8 cellular contexts compared by ENCODE assay signal in the genomic region with DNA sequence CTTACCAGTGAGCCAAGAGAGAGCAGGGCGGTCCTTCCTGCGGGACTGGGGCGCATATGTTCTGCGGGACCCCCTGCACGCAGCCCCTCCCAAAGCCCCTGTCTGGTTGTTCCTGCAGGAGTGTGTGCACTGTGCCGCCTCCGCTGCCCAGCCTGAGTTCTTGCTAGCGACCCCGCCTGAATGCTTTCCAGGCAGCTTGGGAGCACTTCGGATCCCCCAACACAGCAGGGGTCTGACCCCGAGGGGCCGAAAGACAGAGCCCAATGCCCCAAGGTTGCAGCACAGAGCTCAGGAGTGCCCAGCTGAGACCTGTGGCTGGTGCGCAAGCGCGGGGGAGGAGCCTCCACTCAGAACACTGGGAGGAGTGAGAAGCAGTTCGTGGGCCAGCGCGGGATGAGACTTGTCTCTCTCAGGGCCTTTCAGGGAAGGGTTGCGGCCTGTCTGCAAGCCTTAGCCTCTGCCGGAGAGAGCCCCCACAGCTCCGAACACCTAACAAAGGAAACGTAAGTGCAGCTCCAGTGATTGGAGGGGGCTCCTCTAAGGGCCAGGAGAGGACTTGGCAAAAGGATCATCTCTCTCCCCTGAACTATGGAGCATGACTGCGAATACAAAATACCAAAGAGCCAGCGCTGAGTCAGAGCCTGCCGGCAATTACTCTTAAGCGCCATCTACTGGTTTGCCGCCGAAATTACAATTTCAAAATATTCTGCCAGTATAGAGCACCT.
DNase-seq lines count a peak whose midpoint lies in the region; ATAC-seq and TF ChIP-seq lines count a peak whose summit lies in the region.

No MANE protein-coding gene starts in this region.

- peak overlapping the region; percentile 80 for H3K4me3 ChIP-seq in choroid plexus epithelial cell (ENCODE audit: low read depth, low read length)

- peak; percentile 91 for TF ChIP-seq CTCF in choroid plexus epithelial cell (conservative IDR thresholded peaks at IDR 0.05; ENCODE audit: low read depth, low read length)

- ATAC-seq in GM19035 (IDR thresholded peaks at IDR 0.05; ENCODE audit: unreplicated experiment) = peak; percentile 91
- peak; percentile 95 for ATAC-seq in HG03354 (IDR thresholded peaks at IDR 0.05; ENCODE audit: poor library complexity, severe bottlenecking, unreplicated experiment)

- DNase-seq in Ammon's horn (ENCODE audit: low spot score) = peak; percentile 98
- peak; percentile 81 to 90 for DNase-seq in NCI-H446 (lab: John Stamatoyannopoulos, UW)
- DNase-seq in activated CD4-positive, alpha-beta T cell treated with anti-CD3 and anti-CD28 coated beads for 1 hour = peak; percentile 81
- DNase-seq in choroid plexus epithelial cell (ENCODE audit: low read depth) = peak; percentile 91
- peak; percentile 90 for DNase-seq in kidney tubule cell (ENCODE audit: low spot score)
- DNase-seq in stimulated activated CD4-positive, alpha-beta T cell treated with anti-CD3 and anti-CD28 coated beads, Interleukin-1b, Interleukin-23, amount 100 ng/mL, for 24 hours (ENCODE audit: low read depth in 4 of 4, low spot score in 1 of 4) = peak; percentile 74 to 82 (median 78)

Comparison
In these comparisons a context has a peak if more than half of its experiments do, and no peak if none do; other contexts are left out.
1. Peak in every context shown above with its lines: DNase-seq, ATAC-seq and H3K4me3 ChIP-seq.